In genomic region chr6:122715725-122716124, GRCh38 we compare ENCODE assay signal across 21 cellular contexts.
"Had no signal": no experiment of that assay in that cellular context is flagged by ENCODE, and none has a peak within 500 bp of the region (broad histone marks: within the 10 kb centered on the region; RNA-seq: fewer than 3 reads in every experiment).

No MANE protein-coding gene starts in this region.

- H3K9ac ChIP-seq: neural progenitor cell had no signal

- H3K4me1 ChIP-seq: psoas muscle, right lobe of liver, upper lobe of left lung had no signal

- DNase-seq: activated CD4-positive, alpha-beta memory T cell treated with anti-CD3 and anti-CD28 coated beads for 36 hours; activated CD4-positive, alpha-beta T cell treated with anti-CD3 and anti-CD28 coated beads for 36 hours; activated gamma-delta T cell treated with Interleukin-2 at 50 U/mL for 16 hours; activated T-cell treated with anti-CD3 and anti-CD28 coated beads for 4 hours; amniotic stem cell; body of pancreas; caudate nucleus; endodermal cell; erythroblast; left cardiac atrium; mesendoderm; naive thymus-derived CD4-positive, alpha-beta T cell; psoas muscle; right lobe of liver; stimulated activated CD4-positive, alpha-beta T cell treated with anti-CD3 and anti-CD28 coated beads, Interleukin-4, amount 100 ng/mL, for 24 hours; T-helper 2 cell; upper lobe of left lung had no signal

- H3K27me3 ChIP-seq: body of pancreas, neural progenitor cell, right lobe of liver, upper lobe of left lung had no signal

- H3K27ac ChIP-seq: body of pancreas, psoas muscle, right lobe of liver, thoracic aorta, upper lobe of left lung had no signal

- H3K4me3 ChIP-seq: body of pancreas, neural progenitor cell, psoas muscle, right lobe of liver, thoracic aorta, upper lobe of left lung had no signal

- ATAC-seq: activated CD4-positive, alpha-beta T cell treated with anti-CD3 and anti-CD28 coated beads for 36 hours; activated naive CD4-positive, alpha-beta T cell treated with anti-CD3 and anti-CD28 coated beads, Interleukin-2, amount 50 U/mL, for 72 hours; body of pancreas; left cardiac atrium; naive thymus-derived CD4-positive, alpha-beta T cell; psoas muscle; right lobe of liver; stimulated activated effector memory CD8-positive, alpha-beta T cell treated with anti-CD3 and anti-CD28 coated beads, Interleukin-12 subunit alpha, Interleukin-12 subunit beta, amount 100 ng/mL, for 72 hours had no signal

- H3K36me3 ChIP-seq: neural progenitor cell, right lobe of liver, thoracic aorta, upper lobe of left lung had no signal

- H3K9me3 ChIP-seq: body of pancreas, psoas muscle, right lobe of liver, thoracic aorta, upper lobe of left lung had no signal

- H2AFZ ChIP-seq: neural progenitor cell had no signal
